1 cellular context compared by ENCODE assay signal in the genomic region with DNA sequence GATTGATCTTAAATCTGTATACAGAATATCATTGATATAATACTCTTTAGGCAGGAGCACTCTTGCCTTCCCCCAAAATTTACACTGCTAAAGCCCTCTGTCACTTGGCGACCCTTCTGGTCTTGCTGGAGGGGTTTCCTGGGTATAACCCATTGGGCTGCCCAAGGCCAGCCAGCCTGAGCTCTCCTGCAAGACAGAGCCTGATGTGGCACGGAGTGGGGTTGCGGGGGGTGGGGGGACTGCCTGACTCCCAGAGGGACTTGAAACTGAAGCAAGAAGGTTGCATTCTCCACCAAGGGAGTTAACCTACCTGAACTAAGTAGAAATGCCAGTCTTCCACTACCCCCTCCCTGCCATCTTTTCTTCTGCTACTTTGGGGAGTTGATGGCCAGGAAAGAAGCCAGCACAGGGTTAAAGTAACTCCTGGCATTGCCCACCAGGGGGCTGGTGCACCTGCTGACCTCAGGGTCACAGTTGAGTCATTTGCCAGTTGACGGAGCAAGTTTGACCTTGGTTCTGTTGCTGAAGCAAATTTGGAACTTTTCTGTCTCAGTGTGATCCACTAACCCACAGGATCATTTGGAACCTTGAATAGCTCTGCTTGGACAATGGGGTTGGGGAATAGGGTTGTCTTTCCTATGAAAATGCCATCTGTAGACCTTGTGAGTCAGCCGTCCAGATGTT.
TF ChIP-seq lines count a peak whose summit lies in the region.

No MANE protein-coding gene starts in this region.

TF ChIP-seq in IMR-90, 13 proteins besides CTCF, POLR2A, EP300 and RAD21:
- TF ChIP-seq MAFK (IDR thresholded peaks at IDR 0.05; ENCODE audit: low read depth, low read length) (no peak), FOS (IDR thresholded peaks at IDR 0.05; ENCODE audit: low read depth, low read length) (no peak), NFE2L2 (IDR thresholded peaks at IDR 0.05; ENCODE audit: low read depth, low read length) (no peak), RCOR1 (IDR thresholded peaks at IDR 0.05; ENCODE audit: insufficient replicate concordance, low read length) (no peak), RFX5 (IDR thresholded peaks at IDR 0.05; ENCODE audit: low read depth, low read length) (no peak), CEBPB (IDR thresholded peaks at IDR 0.05; ENCODE audit: low read depth, low read length) (no peak), MXI1 (IDR thresholded peaks at IDR 0.05; ENCODE audit: borderline replicate concordance, low read depth, low read length) (no peak), SMC3 (IDR thresholded peaks at IDR 0.05; ENCODE audit: low read depth, low read length) (no peak), MAZ (IDR thresholded peaks at IDR 0.05; ENCODE audit: borderline replicate concordance, low read depth, low read length) (no peak), CHD1 (IDR thresholded peaks at IDR 0.05; ENCODE audit: low read depth, low read length) (no peak), BHLHE40 (IDR thresholded peaks at IDR 0.05; ENCODE audit: low read depth, low read length) (no peak)
- TF ChIP-seq, protein P1, sequence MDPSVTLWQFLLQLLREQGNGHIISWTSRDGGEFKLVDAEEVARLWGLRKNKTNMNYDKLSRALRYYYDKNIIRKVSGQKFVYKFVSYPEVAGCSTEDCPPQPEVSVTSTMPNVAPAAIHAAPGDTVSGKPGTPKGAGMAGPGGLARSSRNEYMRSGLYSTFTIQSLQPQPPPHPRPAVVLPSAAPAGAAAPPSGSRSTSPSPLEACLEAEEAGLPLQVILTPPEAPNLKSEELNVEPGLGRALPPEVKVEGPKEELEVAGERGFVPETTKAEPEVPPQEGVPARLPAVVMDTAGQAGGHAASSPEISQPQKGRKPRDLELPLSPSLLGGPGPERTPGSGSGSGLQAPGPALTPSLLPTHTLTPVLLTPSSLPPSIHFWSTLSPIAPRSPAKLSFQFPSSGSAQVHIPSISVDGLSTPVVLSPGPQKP (IDR thresholded peaks at IDR 0.05; ENCODE audit: borderline replicate concordance, low read depth, low read length) = no peak
- TF ChIP-seq, protein P2, sequence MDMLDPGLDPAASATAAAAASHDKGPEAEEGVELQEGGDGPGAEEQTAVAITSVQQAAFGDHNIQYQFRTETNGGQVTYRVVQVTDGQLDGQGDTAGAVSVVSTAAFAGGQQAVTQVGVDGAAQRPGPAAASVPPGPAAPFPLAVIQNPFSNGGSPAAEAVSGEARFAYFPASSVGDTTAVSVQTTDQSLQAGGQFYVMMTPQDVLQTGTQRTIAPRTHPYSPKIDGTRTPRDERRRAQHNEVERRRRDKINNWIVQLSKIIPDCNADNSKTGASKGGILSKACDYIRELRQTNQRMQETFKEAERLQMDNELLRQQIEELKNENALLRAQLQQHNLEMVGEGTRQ (IDR thresholded peaks at IDR 0.05; ENCODE audit: low read depth, low read length) = no peak
TF ChIP-seq in IMR-90: peak in this region for 0.
